ENCODE assay signal across 12 cellular contexts in the genomic region with DNA sequence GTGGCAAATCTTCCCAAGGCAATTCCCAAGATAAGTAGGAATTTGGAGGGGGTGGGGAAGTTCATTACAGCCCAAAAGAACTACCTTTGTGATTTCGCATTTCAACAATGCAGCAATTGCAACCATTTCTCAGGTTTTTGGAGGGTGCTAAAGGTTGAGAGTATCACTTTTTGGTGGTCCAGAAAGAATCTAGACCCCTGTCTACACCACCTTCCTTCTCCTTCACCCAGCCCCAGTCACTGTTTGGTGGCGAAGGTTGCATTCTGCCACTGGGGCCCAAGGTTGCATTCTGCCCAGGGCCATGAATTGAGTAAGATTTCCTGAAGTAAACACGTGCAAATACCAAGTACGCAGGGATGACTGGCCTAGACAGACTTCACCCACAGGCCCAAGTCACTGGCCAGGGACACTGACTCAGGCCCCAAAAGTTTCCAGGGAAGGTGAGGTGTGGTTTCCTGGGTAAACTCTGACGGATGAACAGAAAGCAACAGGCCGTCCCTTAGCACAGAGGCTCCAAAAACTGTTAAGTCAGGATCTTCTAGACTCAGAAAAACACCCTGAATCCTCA. TPM values are rescaled to one million over a fixed set of nuclear protein-coding genes. Genes with fewer than 3 reads are reported as not detected.
DNase-seq lines count a peak whose midpoint lies in the region; ATAC-seq, FAIRE-seq and TF ChIP-seq lines count a peak whose summit lies in the region.
"Had no signal": no experiment of that assay in that cellular context is flagged by ENCODE, and none has a peak within 500 bp of the region (broad histone marks: within the 10 kb centered on the region; RNA-seq: fewer than 3 reads in every experiment).

No MANE protein-coding gene starts in this region.

- no peaks in the 10 kb centered on the region for H3K9me3 Mint-ChIP-seq in osteocyte (ENCODE audit: unreplicated experiment)
- H3K9me3 Mint-ChIP-seq: stimulated activated memory B cell treated with anti-CD40 and anti-IgM and Interleukin-4, amounts not matched to agents 10 μg/mL and 1 μg/mL and 100 μg/mL, for 72 hours had no signal

- H3K27ac Mint-ChIP-seq in osteocyte (ENCODE audit: unreplicated experiment): peak overlapping the region; percentile 90
- H3K27ac Mint-ChIP-seq: activated CD8-positive, alpha-beta T cell treated with anti-CD3 and anti-CD28 coated beads, Interleukin-2, amount 10 ng/mL, durations not matched to agents 7 days and 5 days; stimulated activated memory B cell treated with anti-CD40 and anti-IgM and Interleukin-4, amounts not matched to agents 10 μg/mL and 1 μg/mL and 100 μg/mL, for 72 hours had no signal

- DNase-seq in ELR (ENCODE audit: low read depth) (peak; percentile 98), NOMO-1 treated with dmso at 0.1 percent for 144 hours (lab: John Stamatoyannopoulos, UW; ENCODE audit: unreplicated experiment) (peak; percentile 12), dermis blood vessel endothelial cell (peak; percentile 63), osteocyte (ENCODE audit: extremely low spot score, unreplicated experiment) (no peak), GM12892 (ENCODE audit: insufficient read length) (no peak), anterior cingulate cortex (lab: John Stamatoyannopoulos, UW) (no peak)
- DNase-seq in activated CD8-positive, alpha-beta memory T cell treated with anti-CD3 and anti-CD28 coated beads for 24 hours: no peak
- DNase-seq: activated CD8-positive, alpha-beta T cell treated with anti-CD3 and anti-CD28 coated beads, Interleukin-2, amount 10 ng/mL, durations not matched to agents 7 days and 5 days; effector CD4-positive, alpha-beta T cell; NCI-H2081 treated with DMSO at 0.1 percent for 48 hours had no signal

- no peak for TF ChIP-seq POLR2A in GM12892 (IDR thresholded peaks at IDR 0.05; ENCODE audit: low read depth, low read length)

- H3K4me3 Mint-ChIP-seq in osteocyte (ENCODE audit: unreplicated experiment): no peak overlapping the region
- H3K4me3 Mint-ChIP-seq: activated CD8-positive, alpha-beta T cell treated with anti-CD3 and anti-CD28 coated beads, Interleukin-2, amount 10 ng/mL, durations not matched to agents 7 days and 5 days; stimulated activated memory B cell treated with anti-CD40 and anti-IgM and Interleukin-4, amounts not matched to agents 10 μg/mL and 1 μg/mL and 100 μg/mL, for 72 hours had no signal

- no peak for TF ChIP-seq CTCF in osteocyte (IDR thresholded peaks at IDR 0.05)

- no peak for ATAC-seq in HG02938 (IDR thresholded peaks at IDR 0.05; ENCODE audit: unreplicated experiment)
- ATAC-seq: activated CD8-positive, alpha-beta T cell treated with anti-CD3 and anti-CD28 coated beads, Interleukin-2, amount 10 ng/mL, durations not matched to agents 7 days and 5 days; stimulated activated memory B cell treated with anti-CD40 and anti-IgM and Interleukin-4, amounts not matched to agents 10 μg/mL and 1 μg/mL and 100 μg/mL, for 72 hours had no signal

- H3K4me1 Mint-ChIP-seq in osteocyte (ENCODE audit: unreplicated experiment): peaks cover 49% of the 10 kb centered on the region
- H3K4me1 Mint-ChIP-seq: stimulated activated memory B cell treated with anti-CD40 and anti-IgM and Interleukin-4, amounts not matched to agents 10 μg/mL and 1 μg/mL and 100 μg/mL, for 72 hours had no signal

- no peaks in the 10 kb centered on the region for H3K36me3 Mint-ChIP-seq in osteocyte (ENCODE audit: unreplicated experiment)
- H3K36me3 Mint-ChIP-seq: stimulated activated memory B cell treated with anti-CD40 and anti-IgM and Interleukin-4, amounts not matched to agents 10 μg/mL and 1 μg/mL and 100 μg/mL, for 72 hours had no signal

- FAIRE-seq in GM12892 (lab: Jason Lieb, UNC): no peak

- no peaks in the 10 kb centered on the region for H3K27me3 Mint-ChIP-seq in osteocyte (ENCODE audit: unreplicated experiment)

RNA-seq across cellular contexts. Expression of a gene that starts 5.7 kb away (rescaled TPM):
- total RNA-seq in dermis blood vessel endothelial cell (0.05 TPM in 1 of 2 replicates, not detected in the other), osteocyte (not detected in 2 replicates)
- not detected for polyA plus RNA-seq in GM12892 (2012; ENCODE audit: missing spikeins)
- total RNA-seq: activated CD8-positive, alpha-beta T cell treated with anti-CD3 and anti-CD28 coated beads, Interleukin-2, amount 10 ng/mL, durations not matched to agents 7 days and 5 days had no signal

RNA-seq across cellular contexts. Expression of a gene that starts 21.7 kb away (rescaled TPM):
- total RNA-seq in dermis blood vessel endothelial cell (22.0 and 25.3 TPM in 2 replicates), osteocyte (39.7 and 41.8 TPM in 2 replicates)
- polyA plus RNA-seq in GM12892 (2012; ENCODE audit: missing spikeins): 1.8 TPM

Comparison
In these comparisons a context has a peak if more than half of its experiments do, and no peak if none do; other contexts are left out.
1. DNase-seq: peak in ELR (single experiment), NOMO-1 treated with dmso at 0.1 percent for 144 hours (single experiment) and dermis blood vessel endothelial cell (single experiment); none in osteocyte (single experiment), GM12892 (single experiment), anterior cingulate cortex (0 of 58) and activated CD8-positive, alpha-beta memory T cell treated with anti-CD3 and anti-CD28 coated beads for 24 hours (single experiment).